ENCODE assay signal across 34 cellular contexts in genomic region chr2:183339311-183339710, GRCh38.
DNase-seq lines count a peak whose midpoint lies in the region; ATAC-seq, FAIRE-seq and TF ChIP-seq lines count a peak whose summit lies in the region.
"Had no signal": no experiment of that assay in that cellular context is flagged by ENCODE, and none has a peak within 500 bp of the region (broad histone marks: within the 10 kb centered on the region; RNA-seq: fewer than 3 reads in every experiment).

No MANE protein-coding gene starts in this region.

- H3K14ac ChIP-seq in IMR-90 (replicated peaks; ENCODE audit: low read depth, low read length) = no peak overlapping the region

- no peak overlapping the region for H2BK15ac ChIP-seq in IMR-90 (ENCODE audit: low read depth, low read length)

- no peak for TF ChIP-seq EP300 in HepG2 (IDR thresholded peaks at IDR 0.05; ENCODE audit: low read depth in 2 of 2, low read length in 2 of 2)
- no peak for TF ChIP-seq EP300 in HepG2 (CRISPR knock-in tag; IDR thresholded peaks at IDR 0.05; ENCODE audit: borderline replicate concordance)
- no peak for TF ChIP-seq EP300 in K562 (IDR thresholded peaks at IDR 0.05; ENCODE audit: low read length)

- H3K56ac ChIP-seq in IMR-90 (ENCODE audit: extremely low read depth, insufficient read depth, low read length) = no peak overlapping the region

- no peak for FAIRE-seq in HepG2 (lab: Jason Lieb, UNC)
- no peak for FAIRE-seq in K562 (lab: Jason Lieb, UNC)
- FAIRE-seq in small intestine (lab: Jason Lieb, UNC) = peak; percentile 47
- FAIRE-seq: A549, D721Med had no signal

- no peak overlapping the region for H3K9ac ChIP-seq in HepG2 (ENCODE audit: insufficient read depth, low read depth, low read length)
- no peak overlapping the region for H3K9ac ChIP-seq in IMR-90 (ENCODE audit: low read depth, low read length)
- no peak overlapping the region for H3K9ac ChIP-seq in K562 (ENCODE audit: insufficient read depth in 1 of 2, low read depth in 2 of 2, low read length in 2 of 2)
- H3K9ac ChIP-seq: BLaER1; BLaER1 treated with 17β-estradiol and CSF1 and Interleukin-3, amounts not matched to agents 10 nM and 100 nM had no signal

- in situ Hi-C loops in HepG2 (cut with HindIII; ENCODE audit: extremely low pct_ligation_motif_present, low pct_unique_long_range_greater_than_20kb) (no loop called here), IMR-90 (cut with MboI; ENCODE audit: low sequenced_read_pairs) (no loop called here), K562 (cut with MboI) (no loop called here)

- no peak overlapping the region for H4K91ac ChIP-seq in IMR-90 (ENCODE audit: insufficient read depth, low read depth, low read length)

- H3K4me1 ChIP-seq in HepG2 (ENCODE audit: insufficient read depth, low read length) (no peaks in the 10 kb centered on the region), right lobe of liver (no peaks in the 10 kb centered on the region), IMR-90 (ENCODE audit: control insufficient read depth, insufficient read depth, low read length) (no peaks in the 10 kb centered on the region), K562 (replicated peaks in 1 of 2; ENCODE audit: control insufficient read depth in 2 of 2, insufficient read depth in 2 of 2, low read length in 2 of 2) (no peaks in the 10 kb centered on the region), small intestine (ENCODE audit: control insufficient read depth in 2 of 2, insufficient read depth in 1 of 2, low read depth in 1 of 2, low read length in 1 of 2) (no peaks in the 10 kb centered on the region)
- H3K4me1 ChIP-seq: A549, BE2C, BLaER1, Caco-2 had no signal

- WGBS in HepG2 (ENCODE audit: low lambda C conversion rate) = 0% methylated on average over 1 of the region's 1 CpG
- 44% methylated on average over 1 of the region's 1 CpG for WGBS in right lobe of liver (ENCODE audit: insufficient coverage, low coverage, low lambda C conversion rate, missing lambda C conversion rate)
- no CpG with 5 or more reads among the region's 1 CpG for WGBS in IMR-90 (ENCODE audit: extremely low coverage in 2 of 2, insufficient read length in 1 of 2), 2 experiments
- WGBS in K562 (ENCODE audit: insufficient coverage, low coverage, missing lambda C conversion rate) = 0% methylated on average over 1 of the region's 1 CpG
- 71 to 85% (median 81%) methylated on average over 1 of the region's 1 CpG for WGBS in small intestine, 3 donors

- no peak overlapping the region for H2AK5ac ChIP-seq in IMR-90 (ENCODE audit: low read depth, low read length)

- H3K36me3 ChIP-seq in HepG2 (replicated peaks in 1 of 2; ENCODE audit: control insufficient read depth in 1 of 2, insufficient read depth in 2 of 2, low read length in 2 of 2) = no peaks in the 10 kb centered on the region
- H3K36me3 ChIP-seq in right lobe of liver = no peaks in the 10 kb centered on the region
- no peaks in the 10 kb centered on the region for H3K36me3 ChIP-seq in IMR-90 (ENCODE audit: control insufficient read depth, insufficient read depth, low read length)
- H3K36me3 ChIP-seq in K562 (ENCODE audit: control insufficient read depth, insufficient read depth, low read length) = no peaks in the 10 kb centered on the region
- H3K36me3 ChIP-seq in small intestine (ENCODE audit: control insufficient read depth in 2 of 2, insufficient read depth in 2 of 2, low read length in 2 of 2) = no peaks in the 10 kb centered on the region
- H3K36me3 ChIP-seq: BE2C; BLaER1; BLaER1 treated with 17β-estradiol and CSF1 and Interleukin-3, amounts not matched to agents 10 nM and 100 nM had no signal

- no peaks in the 10 kb centered on the region for H3K79me2 ChIP-seq in HepG2 (ENCODE audit: insufficient read depth, low read length)
- H3K79me2 ChIP-seq in K562 (ENCODE audit: control insufficient read depth, insufficient read depth, low read length) = no peaks in the 10 kb centered on the region

- DNase-seq in HepG2 (ENCODE audit: low spot score) (no peak), right lobe of liver (no peak), IMR-90 (no peak), K562 (ENCODE audit: extremely low read depth in 1 of 4, low spot score in 3 of 4) (no peak), small intestine (no peak), NK-92 (lab: John Stamatoyannopoulos, UW; ENCODE audit: unreplicated experiment) (no peak)
- DNase-seq in stimulated activated naive CD8-positive, alpha-beta T cell treated with anti-CD3 and anti-CD28 coated beads, Interleukin-15, Interleukin-2, amounts not matched to agents 100 U/mL and 50 U/mL, for 24 hours = no peak
- DNase-seq in activated CD4-positive, alpha-beta T cell treated with anti-CD3 and anti-CD28 coated beads for 1 hour = no peak
- DNase-seq: 8988T; ACHN; AML-193; BE2C; C1 segment of cervical spinal cord; Caco-2; Calu3; CD4-positive, alpha-beta memory T cell; CD4-positive, alpha-beta T cell; CD4-positive, CD25-positive, alpha-beta regulatory T cell; CD8-positive, alpha-beta memory T cell; CD8-positive, alpha-beta T cell; COR-L47; DMS 273 treated with DMSO at 0.1 percent for 48 hours; DMS153; DMS53; DMS79; DMS79 treated with DMSO at 0.1 percent for 48 hours; DND-41; EL had no signal

- no peak overlapping the region for H2BK120ac ChIP-seq in IMR-90 (ENCODE audit: low read depth, low read length)

- BruUV-seq in HepG2 (replicated peaks; lab: Mats Ljungman, UMichigan) (no TSS peak), IMR-90 (replicated peaks; lab: Mats Ljungman, UMichigan) (no TSS peak), K562 (replicated peaks; lab: Mats Ljungman, UMichigan) (no TSS peak)

- intact Hi-C loops in HepG2 (cut with micrococcal nuclease; ENCODE audit: unreplicated experiment) (no loop called here), right lobe of liver (cut with DNase I) (no loop called here), IMR-90 (cut with micrococcal nuclease) (no loop called here), K562 (cut with micrococcal nuclease) (no loop called here)

- TF ChIP-seq CTCF in HepG2 (CRISPR knock-in tag; IDR thresholded peaks at IDR 0.05) = no peak
- no peak for TF ChIP-seq CTCF in right lobe of liver (IDR thresholded peaks at IDR 0.05)
- TF ChIP-seq CTCF in IMR-90 (conservative IDR thresholded peaks at IDR 0.05; ENCODE audit: low read depth, low read length) = no peak
- no peak for TF ChIP-seq CTCF in K562 (IDR thresholded peaks at IDR 0.05 in 2 of 3, conservative IDR thresholded peaks at IDR 0.05 in 1 of 3; ENCODE audit: insufficient read depth in 2 of 3, low read depth in 1 of 3, low read length in 3 of 3)

- no peak overlapping the region for H3K27ac ChIP-seq in HepG2 (ENCODE audit: extremely low read length, insufficient read depth, low read length)
- no peak overlapping the region for H3K27ac ChIP-seq in right lobe of liver
- no peak overlapping the region for H3K27ac ChIP-seq in IMR-90 (ENCODE audit: insufficient read depth, low read length)
- no peak overlapping the region for H3K27ac ChIP-seq in K562 (ENCODE audit: extremely low read depth, low read depth, low read length)
- H3K27ac ChIP-seq in small intestine (ENCODE audit: low read depth in 1 of 2, low read length in 1 of 2) = no peak overlapping the region
- H3K27ac ChIP-seq: 22Rv1; A549; BLaER1; BLaER1 treated with 17β-estradiol and CSF1 and Interleukin-3, amounts not matched to agents 10 nM and 100 nM; C4-2B had no signal

- dilution Hi-C loops in IMR-90 (cut with HindIII; ENCODE audit: low sequenced_read_pairs, unreplicated experiment) = no loop called here

- H3K9me1 ChIP-seq in IMR-90 (ENCODE audit: insufficient read depth, low read length) (no peaks in the 10 kb centered on the region), K562 (ENCODE audit: control insufficient read depth, insufficient read depth, low read length) (no peaks in the 10 kb centered on the region)

- no peak overlapping the region for H2AK9ac ChIP-seq in IMR-90 (replicated peaks; ENCODE audit: low read depth, low read length, poor library complexity)

- no peak overlapping the region for H3K23ac ChIP-seq in IMR-90 (ENCODE audit: low read depth, low read length)

- no peak overlapping the region for H2BK20ac ChIP-seq in IMR-90 (ENCODE audit: low read depth, low read length)

- H4K20me1 ChIP-seq in HepG2 (ENCODE audit: insufficient read depth, low read length) (no peaks in the 10 kb centered on the region), IMR-90 (ENCODE audit: insufficient read depth, low read length) (no peaks in the 10 kb centered on the region), K562 (replicated peaks; ENCODE audit: control insufficient read depth, insufficient read depth, low read length) (no peaks in the 10 kb centered on the region)
- H4K20me1 ChIP-seq: BLaER1; BLaER1 treated with 17β-estradiol and CSF1 and Interleukin-3, amounts not matched to agents 10 nM and 100 nM had no signal

- POLR2A ChIA-PET in HepG2 (lab: Yijun Ruan, JAX) = no interaction called here
- POLR2A ChIA-PET in IMR-90 (lab: Charles Lee; ENCODE audit: unreplicated experiment) = no interaction called here
- POLR2A ChIA-PET in K562 (lab: Yijun Ruan, JAX) = no interaction called here

- no peaks in the 10 kb centered on the region for H3K79me1 ChIP-seq in IMR-90 (ENCODE audit: low read depth in 1 of 2, low read length in 2 of 2)

- H2AFZ ChIP-seq in HepG2 (ENCODE audit: low read length) (no peak overlapping the region), IMR-90 (replicated peaks; ENCODE audit: low read length, poor library complexity) (no peak overlapping the region), K562 (ENCODE audit: low read depth, low read length) (no peak overlapping the region)

- no peak overlapping the region for H2BK5ac ChIP-seq in IMR-90 (ENCODE audit: low read depth, low read length, poor library complexity, severe bottlenecking)

- TF ChIP-seq RAD21 in HepG2 (CRISPR knock-in tag; IDR thresholded peaks at IDR 0.05) (no peak), IMR-90 (IDR thresholded peaks at IDR 0.05; ENCODE audit: low read length) (no peak), K562 (CRISPR knock-in tag; conservative IDR thresholded peaks at IDR 0.05 in 1 of 2, IDR thresholded peaks at IDR 0.05 in 1 of 2) (no peak)

- no peak overlapping the region for H3K4me3 ChIP-seq in HepG2 (replicated peaks in 1 of 3; ENCODE audit: insufficient read depth in 1 of 3, low read depth in 2 of 3, low read length in 3 of 3)
- no peak overlapping the region for H3K4me3 ChIP-seq in right lobe of liver
- no peak overlapping the region for H3K4me3 ChIP-seq in IMR-90 (ENCODE audit: insufficient read depth, low read depth, low read length)
- no peak overlapping the region for H3K4me3 ChIP-seq in K562
- H3K4me3 ChIP-seq in small intestine (ENCODE audit: low read depth in 1 of 2, low read length in 2 of 2) = no peak overlapping the region
- H3K4me3 ChIP-seq: A549; BLaER1; BLaER1 treated with 17β-estradiol and CSF1 and Interleukin-3, amounts not matched to agents 10 nM and 100 nM had no signal

- no peak overlapping the region for H4K8ac ChIP-seq in IMR-90 (ENCODE audit: low read depth in 2 of 2, low read length in 2 of 2)

- no peak overlapping the region for H3K4ac ChIP-seq in IMR-90 (ENCODE audit: low read depth, low read length)

- no peak overlapping the region for H4K5ac ChIP-seq in IMR-90 (ENCODE audit: low read depth, low read length)

- H3K27me3 ChIP-seq in HepG2 (ENCODE audit: control insufficient read depth in 1 of 2, insufficient read depth in 2 of 2, low read length in 2 of 2) (no peaks in the 10 kb centered on the region), right lobe of liver (no peaks in the 10 kb centered on the region), IMR-90 (ENCODE audit: control insufficient read depth, insufficient read depth, low read length) (no peaks in the 10 kb centered on the region), K562 (ENCODE audit: control insufficient read depth in 2 of 2, insufficient read depth in 2 of 2, low read length in 2 of 2) (no peaks in the 10 kb centered on the region), small intestine (ENCODE audit: control insufficient read depth in 2 of 2, insufficient read depth in 2 of 2, low read length in 2 of 2) (no peaks in the 10 kb centered on the region)
- H3K27me3 ChIP-seq: BE2C; BLaER1; BLaER1 treated with 17β-estradiol and CSF1 and Interleukin-3, amounts not matched to agents 10 nM and 100 nM had no signal

- H3K9me3 ChIP-seq in HepG2 (ENCODE audit: low read length) (no peaks in the 10 kb centered on the region), right lobe of liver (no peaks in the 10 kb centered on the region), IMR-90 (ENCODE audit: control insufficient read depth, insufficient read depth, low read length) (no peaks in the 10 kb centered on the region), K562 (replicated peaks; ENCODE audit: control insufficient read depth, insufficient read depth, low read depth, low read length) (no peaks in the 10 kb centered on the region), small intestine (ENCODE audit: control insufficient read depth, low read depth) (no peaks in the 10 kb centered on the region)
- H3K9me3 ChIP-seq: A549, BE2C, BLaER1, Caco-2 had no signal

- no peak for TF ChIP-seq POLR2A in HepG2 (IDR thresholded peaks at IDR 0.05; ENCODE audit: insufficient read depth in 1 of 2, low read depth in 2 of 2, low read length in 2 of 2)
- no peak for TF ChIP-seq POLR2A in right lobe of liver (IDR thresholded peaks at IDR 0.05)
- TF ChIP-seq POLR2A in IMR-90 (IDR thresholded peaks at IDR 0.05; ENCODE audit: low read depth, low read length) = no peak
- TF ChIP-seq POLR2A in K562 (conservative IDR thresholded peaks at IDR 0.05) = no peak

- H3K4me2 ChIP-seq in HepG2 (ENCODE audit: low read depth, low read length) (no peak overlapping the region), IMR-90 (ENCODE audit: low read depth, low read length) (no peak overlapping the region), K562 (ENCODE audit: insufficient read depth, low read length) (no peak overlapping the region)
- H3K4me2 ChIP-seq: A549; BLaER1; BLaER1 treated with 17β-estradiol and CSF1 and Interleukin-3, amounts not matched to agents 10 nM and 100 nM had no signal

- no peak overlapping the region for H3K18ac ChIP-seq in IMR-90 (ENCODE audit: low read depth, low read length)

- ATAC-seq in HepG2 (no peak), right lobe of liver (no peak), IMR-90 (ENCODE audit: low read depth) (no peak), K562 (no peak)
- no peak for ATAC-seq in stimulated activated naive CD8-positive, alpha-beta T cell treated with anti-CD3 and anti-CD28 coated beads, Interleukin-15, Interleukin-2, amounts not matched to agents 100 U/mL and 50 U/mL, for 24 hours
- ATAC-seq: A549; CD8-positive, alpha-beta T cell had no signal

- CTCF ChIA-PET in HepG2 (lab: Yijun Ruan, JAX; ENCODE audit: low intra/inter-chr PET ratio, low total read pairs) = no interaction called here
- CTCF ChIA-PET in IMR-90 (lab: Yijun Ruan, JAX) = no interaction called here
- CTCF ChIA-PET in K562 (lab: Yijun Ruan, JAX; ENCODE audit: low intra/inter-chr PET ratio) = no interaction called here

Comparison
In these comparisons a context has a peak if more than half of its experiments do, and no peak if none do; other contexts are left out.
1. Of the 241 proteins assayed by ChIP-seq in both HepG2 and K562: peak only in HepG2: none; only in K562: none; in both: CEBPB; in neither: 239; mixed calls (peak in some experiments, not most) for 1.